Comparison of ENCODE assay signal across 9 cellular contexts in the genomic region with DNA sequence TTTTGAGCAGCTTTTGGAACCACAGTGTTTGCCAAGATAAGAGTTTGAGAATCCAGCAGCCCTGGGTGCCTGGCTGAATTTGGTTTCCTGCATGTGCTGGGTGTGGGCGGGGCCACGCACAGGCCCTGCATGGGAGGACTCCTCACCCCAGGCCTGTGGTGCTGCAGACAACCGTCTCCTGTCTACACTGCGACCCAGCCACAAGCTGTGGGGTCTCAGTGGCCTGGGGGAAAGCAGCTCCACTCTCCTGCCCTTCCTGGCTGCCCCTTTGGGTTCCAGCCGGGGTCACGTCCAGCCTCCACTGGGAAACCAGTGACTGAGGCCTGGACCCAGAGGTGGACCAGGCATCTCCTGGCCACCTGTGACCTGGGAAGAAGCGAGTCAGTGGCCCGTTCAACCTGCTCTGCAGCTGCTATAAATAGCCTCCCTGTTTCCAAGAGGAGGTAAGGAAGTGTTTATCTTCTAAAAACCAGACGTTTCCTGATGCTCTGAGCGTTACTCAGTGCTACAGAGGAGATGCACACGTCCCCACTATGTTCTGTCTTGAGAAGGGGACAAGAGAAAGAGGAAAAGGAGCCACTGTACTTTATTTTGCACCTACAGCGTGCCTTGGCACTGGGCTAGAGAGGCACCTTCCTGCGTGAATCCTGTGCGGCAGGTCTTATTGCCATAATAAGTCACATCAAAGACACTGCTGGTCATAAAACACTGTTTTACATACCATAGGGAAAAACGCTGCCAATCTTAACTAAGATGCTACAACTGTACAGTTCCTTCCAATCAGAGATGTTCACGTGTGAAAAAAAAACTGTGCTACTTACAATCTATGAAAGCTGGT. TPM values are rescaled to one million over a fixed set of nuclear protein-coding genes. Genes with fewer than 3 reads are reported as not detected.
DNase-seq lines count a peak whose midpoint lies in the region; ATAC-seq and TF ChIP-seq lines count a peak whose summit lies in the region.
"Had no signal": no experiment of that assay in that cellular context is flagged by ENCODE, and none has a peak within 500 bp of the region (broad histone marks: within the 10 kb centered on the region; RNA-seq: fewer than 3 reads in every experiment).

No MANE protein-coding gene starts in this region.

- ATAC-seq in activated CD8-positive, alpha-beta memory T cell treated with anti-CD3 and anti-CD28 coated beads, Interleukin-2, amount 10 ng/mL, durations not matched to agents 7 days and 5 days = peak; percentile 67
- peak; percentile 76 for ATAC-seq in left lung
- peak; percentile 56 for ATAC-seq in upper lobe of right lung
- no peak for ATAC-seq in GM21723 (IDR thresholded peaks at IDR 0.05; ENCODE audit: unreplicated experiment)
- no peak for ATAC-seq in HG03565 (IDR thresholded peaks at IDR 0.05; ENCODE audit: unreplicated experiment)

- CTCF ChIA-PET in activated CD8-positive, alpha-beta memory T cell treated with anti-CD3 and anti-CD28 coated beads, Interleukin-2, amount 10 ng/mL, durations not matched to agents 7 days and 5 days (lab: Charles Lee) = interaction anchor here (0.8 to 3.5 kb wide), 4 partner anchors 8 to 228 kb away, joined by 3 to 13 read pairs (median 8); no protein-coding TSS in a partner anchor

- no peaks in the 10 kb centered on the region for H3K36me3 ChIP-seq in left lung
- H3K36me3 ChIP-seq in upper lobe of right lung = no peaks in the 10 kb centered on the region

- no peak for TF ChIP-seq CTCF in left lung (IDR thresholded peaks at IDR 0.05)
- TF ChIP-seq CTCF in upper lobe of right lung (IDR thresholded peaks at IDR 0.05) = no peak

- H3K27ac ChIP-seq in left lung (peak overlapping the region; percentile 24 to 51), upper lobe of right lung (no peak overlapping the region)

- H3K27me3 ChIP-seq in left lung = peaks cover 0 to 11% of the 10 kb centered on the region in 2 donors
- H3K27me3 ChIP-seq in upper lobe of right lung = no peaks in the 10 kb centered on the region

- no peaks in the 10 kb centered on the region for H3K9me3 Mint-ChIP-seq in activated CD8-positive, alpha-beta memory T cell treated with anti-CD3 and anti-CD28 coated beads, Interleukin-2, amount 10 ng/mL, durations not matched to agents 7 days and 5 days (ENCODE audit: low read depth)
- no peaks in the 10 kb centered on the region for H3K9me3 Mint-ChIP-seq in activated T-helper 1 cell treated with anti-CD3 and anti-CD28 coated beads, Interleukin-12 subunit alpha, Interleukin-12 subunit beta, Interleukin-2, Interleukin-4 antibody, amounts not matched to agents 30 ng/mL and 10 ng/mL and 1 ng/mL, durations not matched to agents 14 hours and 24 hours and 36 hours
- H3K9me3 Mint-ChIP-seq: neural crest cell had no signal

- intact Hi-C loops in activated T-helper 1 cell treated with anti-CD3 and anti-CD28 coated beads, Interleukin-12 subunit alpha, Interleukin-12 subunit beta, Interleukin-2, Interleukin-4 antibody, amounts not matched to agents 30 ng/mL and 10 ng/mL and 1 ng/mL, durations not matched to agents 14 hours and 24 hours and 36 hours (cut with micrococcal nuclease) = no loop called here
- intact Hi-C loops in left lung (cut with DNase I) (no loop called here), upper lobe of right lung (cut with DNase I) (no loop called here)

- peak overlapping the region; percentile 51 for H3K27ac Mint-ChIP-seq in activated CD8-positive, alpha-beta memory T cell treated with anti-CD3 and anti-CD28 coated beads, Interleukin-2, amount 10 ng/mL, durations not matched to agents 7 days and 5 days
- H3K27ac Mint-ChIP-seq in activated T-helper 1 cell treated with anti-CD3 and anti-CD28 coated beads, Interleukin-12 subunit alpha, Interleukin-12 subunit beta, Interleukin-2, Interleukin-4 antibody, amounts not matched to agents 30 ng/mL and 10 ng/mL and 1 ng/mL, durations not matched to agents 14 hours and 24 hours and 36 hours = peak overlapping the region; percentile 40

- peaks cover 5 to 17% of the 10 kb centered on the region in 2 donors for H3K4me1 ChIP-seq in left lung
- H3K4me1 ChIP-seq in upper lobe of right lung = peaks cover 33% of the 10 kb centered on the region

- H3K4me1 Mint-ChIP-seq in activated CD8-positive, alpha-beta memory T cell treated with anti-CD3 and anti-CD28 coated beads, Interleukin-2, amount 10 ng/mL, durations not matched to agents 7 days and 5 days = peaks cover 34% of the 10 kb centered on the region
- peaks cover 14% of the 10 kb centered on the region for H3K4me1 Mint-ChIP-seq in activated T-helper 1 cell treated with anti-CD3 and anti-CD28 coated beads, Interleukin-12 subunit alpha, Interleukin-12 subunit beta, Interleukin-2, Interleukin-4 antibody, amounts not matched to agents 30 ng/mL and 10 ng/mL and 1 ng/mL, durations not matched to agents 14 hours and 24 hours and 36 hours (ENCODE audit: low read depth)
- H3K4me1 Mint-ChIP-seq: neural crest cell had no signal

- peaks cover 23% of the 10 kb centered on the region for H3K27me3 Mint-ChIP-seq in activated CD8-positive, alpha-beta memory T cell treated with anti-CD3 and anti-CD28 coated beads, Interleukin-2, amount 10 ng/mL, durations not matched to agents 7 days and 5 days
- H3K27me3 Mint-ChIP-seq in activated T-helper 1 cell treated with anti-CD3 and anti-CD28 coated beads, Interleukin-12 subunit alpha, Interleukin-12 subunit beta, Interleukin-2, Interleukin-4 antibody, amounts not matched to agents 30 ng/mL and 10 ng/mL and 1 ng/mL, durations not matched to agents 14 hours and 24 hours and 36 hours (ENCODE audit: insufficient read depth) = peaks cover 4% of the 10 kb centered on the region

- H3K4me3 ChIP-seq in left lung (no peak overlapping the region), upper lobe of right lung (no peak overlapping the region)

- no peaks in the 10 kb centered on the region for H3K36me3 Mint-ChIP-seq in activated CD8-positive, alpha-beta memory T cell treated with anti-CD3 and anti-CD28 coated beads, Interleukin-2, amount 10 ng/mL, durations not matched to agents 7 days and 5 days
- H3K36me3 Mint-ChIP-seq in activated T-helper 1 cell treated with anti-CD3 and anti-CD28 coated beads, Interleukin-12 subunit alpha, Interleukin-12 subunit beta, Interleukin-2, Interleukin-4 antibody, amounts not matched to agents 30 ng/mL and 10 ng/mL and 1 ng/mL, durations not matched to agents 14 hours and 24 hours and 36 hours (ENCODE audit: low read depth) = no peaks in the 10 kb centered on the region

- no peak overlapping the region for H3K4me3 Mint-ChIP-seq in activated CD8-positive, alpha-beta memory T cell treated with anti-CD3 and anti-CD28 coated beads, Interleukin-2, amount 10 ng/mL, durations not matched to agents 7 days and 5 days
- H3K4me3 Mint-ChIP-seq in activated T-helper 1 cell treated with anti-CD3 and anti-CD28 coated beads, Interleukin-12 subunit alpha, Interleukin-12 subunit beta, Interleukin-2, Interleukin-4 antibody, amounts not matched to agents 30 ng/mL and 10 ng/mL and 1 ng/mL, durations not matched to agents 14 hours and 24 hours and 36 hours = no peak overlapping the region
- H3K4me3 Mint-ChIP-seq: neural crest cell had no signal

- DNase-seq in activated CD8-positive, alpha-beta memory T cell treated with anti-CD3 and anti-CD28 coated beads, Interleukin-2, amount 10 ng/mL, durations not matched to agents 7 days and 5 days = peak; percentile 64
- DNase-seq in activated CD8-positive, alpha-beta memory T cell treated with anti-CD3 and anti-CD28 coated beads, Interleukin-2, amount 50 U/mL, for 48 hours = no peak
- no peak for DNase-seq in activated T-helper 1 cell treated with anti-CD3 and anti-CD28 coated beads, Interleukin-12 subunit alpha, Interleukin-12 subunit beta, Interleukin-2, Interleukin-4 antibody, amounts not matched to agents 30 ng/mL and 10 ng/mL and 1 ng/mL, durations not matched to agents 14 hours and 24 hours and 36 hours (ENCODE audit: low spot score)
- DNase-seq in left lung = peak in 1 of 2 donors; percentile 72
- DNase-seq in upper lobe of right lung = no peak
- DNase-seq in NCI-H1694 (lab: John Stamatoyannopoulos, UW) = no peak

- H3K9me3 ChIP-seq in left lung (no peaks in the 10 kb centered on the region), upper lobe of right lung (no peaks in the 10 kb centered on the region)

RNA-seq across cellular contexts. Expression of gene NEURL1B, which starts 47.9 kb away (rescaled TPM):
- 1 to 10 TPM in 1 of 2 experiments, under 1 TPM in 1; 0.26 to 1.7 TPM for total RNA-seq in activated CD8-positive, alpha-beta memory T cell treated with anti-CD3 and anti-CD28 coated beads, Interleukin-2, amount 10 ng/mL, durations not matched to agents 7 days and 5 days
- total RNA-seq in activated T-helper 1 cell treated with anti-CD3 and anti-CD28 coated beads, Interleukin-12 subunit alpha, Interleukin-12 subunit beta, Interleukin-2, Interleukin-4 antibody, amounts not matched to agents 30 ng/mL and 10 ng/mL and 1 ng/mL, durations not matched to agents 14 hours and 24 hours and 36 hours = 0.05 and 0.12 TPM in 2 replicates
- 10 to 100 TPM; 11.8 to 22.0 TPM for total RNA-seq in left lung
- 25.0 TPM for total RNA-seq in upper lobe of right lung

Comparison
In these comparisons a context has a peak if more than half of its experiments do, and no peak if none do; other contexts are left out.
1. ATAC-seq: peak in activated CD8-positive, alpha-beta memory T cell treated with anti-CD3 and anti-CD28 coated beads, Interleukin-2, amount 10 ng/mL, durations not matched to agents 7 days and 5 days (single experiment), left lung (single experiment) and upper lobe of right lung (single experiment); none in GM21723 (single experiment) and HG03565 (single experiment).